ENCODE assay signal across 8 cellular contexts in the genomic region with DNA sequence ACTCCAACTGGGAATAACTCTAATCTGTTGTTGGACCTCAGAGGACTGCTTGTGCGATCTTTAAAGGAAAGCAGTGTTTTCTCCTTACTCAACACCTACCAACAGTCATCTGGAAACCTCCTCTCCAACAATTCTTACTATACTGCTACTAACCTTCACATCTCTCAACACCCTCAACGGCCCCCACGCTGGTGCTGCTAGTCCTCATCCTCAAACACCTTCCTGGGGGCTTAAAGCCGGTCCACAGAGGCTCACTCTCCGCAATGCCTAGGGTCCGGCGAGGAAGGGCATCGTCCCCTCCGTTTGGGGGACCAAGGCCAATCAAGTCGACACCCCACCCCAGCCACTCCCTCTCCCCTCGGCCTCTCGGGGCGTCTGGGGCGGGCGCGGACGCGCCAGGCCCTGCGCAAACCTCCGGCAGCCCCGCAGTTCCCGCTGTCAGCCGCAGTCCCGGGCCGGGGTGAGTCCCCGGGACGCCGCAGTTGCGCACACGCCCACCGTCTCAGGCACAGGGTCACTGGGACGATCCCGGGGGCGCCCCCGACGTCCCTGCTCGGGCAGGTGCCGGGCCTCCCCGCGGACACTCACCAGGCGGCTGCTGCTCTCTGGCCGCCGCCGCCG. TPM values are rescaled to one million over a fixed set of nuclear protein-coding genes. Genes with fewer than 3 reads are reported as not detected.
DNase-seq lines count a peak whose midpoint lies in the region; ATAC-seq, FAIRE-seq and TF ChIP-seq lines count a peak whose summit lies in the region.

No MANE protein-coding gene starts in this region.

- WGBS in liver, result 0% methylated on average over 45 of the region's 45 CpGs

- FAIRE-seq in bronchial epithelial cell (lab: Jason Lieb, UNC), result no peak

- H3K9me3 ChIP-seq in liver (ENCODE audit: control insufficient read depth in 4 of 4, low read length in 3 of 4), result no peaks in the 10 kb centered on the region

- in situ Hi-C loops in SK-MEL-5 (cut with HindIII; ENCODE audit: low pct_unique_long_range_greater_than_20kb, low sequenced_read_pairs), result no loop called here

- peak overlapping the region; percentile 60 to 79 for H3K27ac ChIP-seq in liver (ENCODE audit: low read depth in 1 of 2, low read length in 2 of 2)

- TF ChIP-seq CTCF in bronchial epithelial cell (IDR thresholded peaks at IDR 0.05; ENCODE audit: insufficient read depth, low read length, severe bottlenecking) (no peak), liver (IDR thresholded peaks at IDR 0.05; ENCODE audit: low read depth, low read length, missing input control) (no peak)

- H3K4me3 ChIP-seq in bronchial epithelial cell (ENCODE audit: low read depth, low read length), result peak overlapping the region; percentile 44
- peak overlapping the region; percentile 55 to 87 (median 78) for H3K4me3 ChIP-seq in liver (ENCODE audit: low read depth in 1 of 3, low read length in 3 of 3)

- no peaks in the 10 kb centered on the region for H3K36me3 ChIP-seq in bronchial epithelial cell (ENCODE audit: control insufficient read depth, insufficient read depth, low read length)
- no peaks in the 10 kb centered on the region for H3K36me3 ChIP-seq in liver (ENCODE audit: control insufficient read depth in 4 of 4, insufficient read depth in 3 of 4, low read depth in 1 of 4, low read length in 3 of 4)

- no peaks in the 10 kb centered on the region for H3K27me3 ChIP-seq in bronchial epithelial cell (ENCODE audit: control insufficient read depth, insufficient read depth, low read length)
- H3K27me3 ChIP-seq in liver (ENCODE audit: control insufficient read depth in 4 of 4, insufficient read depth in 4 of 4, low read length in 3 of 4), result no peaks in the 10 kb centered on the region

- peak; percentile 34 for DNase-seq in 8988T
- peak; percentile 20 for DNase-seq in SK-MEL-5 (ENCODE audit: low read depth, low spot score)
- no peak for DNase-seq in bronchial epithelial cell (ENCODE audit: low read depth)
- peak; percentile 0 for DNase-seq in stimulated activated CD8-positive, alpha-beta memory T cell treated with anti-CD3 and anti-CD28 coated beads, Interleukin-15, amount 100 ng/mL, for 24 hours (ENCODE audit: low read depth)
- no peak for DNase-seq in kidney tubule cell (ENCODE audit: low spot score)

- H3K4me1 ChIP-seq in liver (ENCODE audit: control insufficient read depth in 4 of 4, insufficient read depth in 4 of 4, low read length in 3 of 4), result peaks cover 6 to 26% (median 17%) of the 10 kb centered on the region in 4 donors

- no peak for TF ChIP-seq RAD21 in liver (IDR thresholded peaks at IDR 0.05)

- peak overlapping the region; percentile 28 to 81 for H3K9ac ChIP-seq in liver (ENCODE audit: low read depth in 1 of 2, low read length in 2 of 2)

- peak; percentile 36 for ATAC-seq in GM18511 (IDR thresholded peaks at IDR 0.05; ENCODE audit: unreplicated experiment)
- ATAC-seq in HG02973 (IDR thresholded peaks at IDR 0.05; ENCODE audit: unreplicated experiment), result peak; percentile 25

TF ChIP-seq in liver, 16 proteins besides CTCF, POLR2A, EP300 and RAD21:
- TF ChIP-seq NR2F2 (IDR thresholded peaks at IDR 0.05) (no peak), JUND (IDR thresholded peaks at IDR 0.05) (no peak), TAF1 (conservative IDR thresholded peaks at IDR 0.05) (no peak), RXRA (IDR thresholded peaks at IDR 0.05) (no peak), FOXA1 (IDR thresholded peaks at IDR 0.05) (no peak), EGR1 (IDR thresholded peaks at IDR 0.05; ENCODE audit: low read depth in 2 of 2) (no peak), GABPA (IDR thresholded peaks at IDR 0.05 in 1 of 2, conservative IDR thresholded peaks at IDR 0.05 in 1 of 2) (no peak), HNF4G (IDR thresholded peaks at IDR 0.05) (no peak), SP1 (IDR thresholded peaks at IDR 0.05) (no peak), FOXA2 (IDR thresholded peaks at IDR 0.05) (no peak), HNF4A (conservative IDR thresholded peaks at IDR 0.05) (no peak)
- TF ChIP-seq, protein P1, sequence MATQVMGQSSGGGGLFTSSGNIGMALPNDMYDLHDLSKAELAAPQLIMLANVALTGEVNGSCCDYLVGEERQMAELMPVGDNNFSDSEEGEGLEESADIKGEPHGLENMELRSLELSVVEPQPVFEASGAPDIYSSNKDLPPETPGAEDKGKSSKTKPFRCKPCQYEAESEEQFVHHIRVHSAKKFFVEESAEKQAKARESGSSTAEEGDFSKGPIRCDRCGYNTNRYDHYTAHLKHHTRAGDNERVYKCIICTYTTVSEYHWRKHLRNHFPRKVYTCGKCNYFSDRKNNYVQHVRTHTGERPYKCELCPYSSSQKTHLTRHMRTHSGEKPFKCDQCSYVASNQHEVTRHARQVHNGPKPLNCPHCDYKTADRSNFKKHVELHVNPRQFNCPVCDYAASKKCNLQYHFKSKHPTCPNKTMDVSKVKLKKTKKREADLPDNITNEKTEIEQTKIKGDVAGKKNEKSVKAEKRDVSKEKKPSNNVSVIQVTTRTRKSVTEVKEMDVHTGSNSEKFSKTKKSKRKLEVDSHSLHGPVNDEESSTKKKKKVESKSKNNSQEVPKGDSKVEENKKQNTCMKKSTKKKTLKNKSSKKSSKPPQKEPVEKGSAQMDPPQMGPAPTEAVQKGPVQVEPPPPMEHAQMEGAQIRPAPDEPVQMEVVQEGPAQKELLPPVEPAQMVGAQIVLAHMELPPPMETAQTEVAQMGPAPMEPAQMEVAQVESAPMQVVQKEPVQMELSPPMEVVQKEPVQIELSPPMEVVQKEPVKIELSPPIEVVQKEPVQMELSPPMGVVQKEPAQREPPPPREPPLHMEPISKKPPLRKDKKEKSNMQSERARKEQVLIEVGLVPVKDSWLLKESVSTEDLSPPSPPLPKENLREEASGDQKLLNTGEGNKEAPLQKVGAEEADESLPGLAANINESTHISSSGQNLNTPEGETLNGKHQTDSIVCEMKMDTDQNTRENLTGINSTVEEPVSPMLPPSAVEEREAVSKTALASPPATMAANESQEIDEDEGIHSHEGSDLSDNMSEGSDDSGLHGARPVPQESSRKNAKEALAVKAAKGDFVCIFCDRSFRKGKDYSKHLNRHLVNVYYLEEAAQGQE (IDR thresholded peaks at IDR 0.05), result no peak
- TF ChIP-seq, protein P2, sequence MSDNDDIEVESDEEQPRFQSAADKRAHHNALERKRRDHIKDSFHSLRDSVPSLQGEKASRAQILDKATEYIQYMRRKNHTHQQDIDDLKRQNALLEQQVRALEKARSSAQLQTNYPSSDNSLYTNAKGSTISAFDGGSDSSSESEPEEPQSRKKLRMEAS (IDR thresholded peaks at IDR 0.05), result no peak
- TF ChIP-seq, protein P3, sequence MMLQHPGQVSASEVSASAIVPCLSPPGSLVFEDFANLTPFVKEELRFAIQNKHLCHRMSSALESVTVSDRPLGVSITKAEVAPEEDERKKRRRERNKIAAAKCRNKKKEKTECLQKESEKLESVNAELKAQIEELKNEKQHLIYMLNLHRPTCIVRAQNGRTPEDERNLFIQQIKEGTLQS (IDR thresholded peaks at IDR 0.05), result no peak

RNA-seq across cellular contexts. Expression of a gene that starts 0.4 kb away (rescaled TPM):
- 28.0 and 29.4 TPM in 2 replicates for total RNA-seq in SK-MEL-5 (2014; rRNA removed; shearing (Covaris generic))
- 32.1 and 48.1 TPM in 2 replicates for polyA plus RNA-seq in SK-MEL-5 (2015; cell fraction: cytosol; rRNA removed)
- polyA plus RNA-seq in SK-MEL-5 (2015; cell fraction: nucleus; rRNA removed), result 75.5 and 80.6 TPM in 2 replicates
- 9.3 and 10.8 TPM in 2 replicates for total RNA-seq in bronchial epithelial cell
- total RNA-seq in liver, result 10 to 100 TPM; 21.4 to 32.2 TPM
- 10 to 100 TPM; 10.0 to 13.3 TPM for polyA plus RNA-seq in liver

Comparison
In these comparisons a context has a peak if more than half of its experiments do, and no peak if none do; other contexts are left out.
1. DNase-seq: peak in 8988T (single experiment), SK-MEL-5 (single experiment) and stimulated activated CD8-positive, alpha-beta memory T cell treated with anti-CD3 and anti-CD28 coated beads, Interleukin-15, amount 100 ng/mL, for 24 hours (single experiment); none in bronchial epithelial cell (single experiment) and kidney tubule cell (single experiment).